1 cellular context compared by ENCODE assay signal in genomic region chr17:38709104-38709820, GRCh38.
TF ChIP-seq lines count a peak whose summit lies in the region.

No MANE protein-coding gene starts in this region.

TF ChIP-seq in HepG2, 621 proteins besides CTCF, POLR2A, EP300 and RAD21 (continued from another document):
- TF ChIP-seq SKIL (CRISPR knock-in tag; IDR thresholded peaks at IDR 0.05; ENCODE audit: borderline replicate concordance) (no peak), TRIM22 (IDR thresholded peaks at IDR 0.05) (no peak), RBM22 (optimal IDR thresholded peaks at IDR 0.05; ENCODE audit: low read length) (peak; percentile 24), SRSF1 (optimal IDR thresholded peaks at IDR 0.05; ENCODE audit: low read depth, low read length) (peak; percentile 46), ZSCAN12 (CRISPR knock-in tag; IDR thresholded peaks at IDR 0.05) (no peak), TAF15 (IDR thresholded peaks at IDR 0.05; ENCODE audit: low read depth, low read length, poor library complexity, severe bottlenecking) (no peak)
